In the genomic region with DNA sequence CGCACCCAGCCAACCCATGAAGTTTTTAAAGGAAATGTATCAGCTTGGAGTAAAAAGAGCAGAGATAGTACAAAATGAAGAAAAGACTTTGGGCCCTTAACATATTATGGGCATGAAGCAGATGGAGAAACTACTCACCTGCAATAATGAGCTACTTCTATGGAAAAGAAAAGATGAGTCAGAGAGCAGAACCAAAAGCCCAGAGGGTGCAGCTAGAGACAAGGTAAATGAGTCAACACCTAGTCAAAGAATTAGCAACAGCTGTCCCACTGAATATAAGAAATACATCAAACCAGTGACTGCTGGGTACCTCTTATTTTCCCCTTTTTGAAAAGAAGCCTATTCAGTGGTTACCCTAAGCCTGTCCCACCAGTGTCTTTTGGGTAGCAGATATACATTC, we compare ENCODE assay signal across 21 cellular contexts.
DNase-seq lines count a peak whose midpoint lies in the region; ATAC-seq, FAIRE-seq and TF ChIP-seq lines count a peak whose summit lies in the region.
"Had no signal": no experiment of that assay in that cellular context is flagged by ENCODE, and none has a peak within 500 bp of the region (broad histone marks: within the 10 kb centered on the region; RNA-seq: fewer than 3 reads in every experiment).

No MANE protein-coding gene starts in this region.

- no peak for TF ChIP-seq CTCF in astrocyte (IDR thresholded peaks at IDR 0.05; ENCODE audit: insufficient read depth, low read depth, low read length)

- H3K9ac ChIP-seq in astrocyte (ENCODE audit: low read length) = no peak overlapping the region

- peaks cover 10% of the 10 kb centered on the region for H3K4me1 Mint-ChIP-seq in activated T-cell treated with anti-CD3 and anti-CD28 coated beads, Interleukin-2, amount 50 U/mL, for 24 hours (ENCODE audit: low read depth)
- peaks cover 6% of the 10 kb centered on the region for H3K4me1 Mint-ChIP-seq in astrocyte (ENCODE audit: low read depth, unreplicated experiment)

- H3K9me3 Mint-ChIP-seq in activated T-cell treated with anti-CD3 and anti-CD28 coated beads, Interleukin-2, amount 50 U/mL, for 24 hours = no peaks in the 10 kb centered on the region
- no peaks in the 10 kb centered on the region for H3K9me3 Mint-ChIP-seq in astrocyte (ENCODE audit: unreplicated experiment)
- H3K9me3 Mint-ChIP-seq: activated B cell treated with CpG ODN at 0.5 μM for 24 hours, naive B cell had no signal

- peak overlapping the region; percentile 3 for H3K27ac Mint-ChIP-seq in activated T-cell treated with anti-CD3 and anti-CD28 coated beads, Interleukin-2, amount 50 U/mL, for 24 hours
- no peak overlapping the region for H3K27ac Mint-ChIP-seq in astrocyte (ENCODE audit: unreplicated experiment)
- H3K27ac Mint-ChIP-seq: activated B cell treated with CpG ODN at 0.5 μM for 24 hours had no signal

- H3K27me3 ChIP-seq in astrocyte (ENCODE audit: insufficient read depth, low read length) = no peaks in the 10 kb centered on the region
- H3K27me3 ChIP-seq: ascending aorta had no signal

- H3K4me1 ChIP-seq in astrocyte (ENCODE audit: insufficient read depth, low read length) = peaks cover 11% of the 10 kb centered on the region

- DNase-seq in activated T-cell treated with anti-CD3 and anti-CD28 coated beads, Interleukin-2, amount 50 U/mL, for 24 hours = no peak
- no peak for DNase-seq in activated T-cell treated with anti-CD3 and anti-CD28 coated beads, Interleukin-2, amount 50 U/mL, for 1 hour
- DNase-seq in M059J (ENCODE audit: low read depth) (peak; percentile 85), astrocyte (ENCODE audit: low read depth) (peak; percentile 44), renal cortical epithelial cell (ENCODE audit: low read depth) (peak; percentile 79), Right ventricle myocardium superior (no peak), NCI-H1092 treated with DMSO at 0.1 percent for 48 hours (lab: John Stamatoyannopoulos, UW) (no peak), T-helper 9 cell (no peak)
- DNase-seq: activated B cell treated with CpG ODN at 0.5 μM for 24 hours; activated CD8-positive, alpha-beta memory T cell treated with anti-CD3 and anti-CD28 coated beads, Interleukin-2, amount 50 U/mL, for 4 hours; activated naive CD4-positive, alpha-beta T cell treated with Interleukin-2 at 50 U/mL for 16 hours; effector CD4-positive, alpha-beta T cell; left cardiac atrium; mesenchymal stem cell; naive B cell; NCI-H1436; NCI-H524 treated with DMSO at 0.1 percent for 48 hours; stimulated activated CD4-positive, alpha-beta T cell treated with anti-CD3 and anti-CD28 coated beads, Interleukin-12 subunit alpha, Interleukin-12 subunit beta, amount 100 ng/mL, for 4 hours had no signal

- ATAC-seq in Right ventricle myocardium superior (ENCODE audit: poor library complexity) = no peak
- ATAC-seq: left cardiac atrium had no signal

- H3K79me2 ChIP-seq in astrocyte (ENCODE audit: insufficient read depth, low read length) = peaks cover 23% of the 10 kb centered on the region

- peaks cover 5% of the 10 kb centered on the region for H3K36me3 ChIP-seq in astrocyte (ENCODE audit: insufficient read depth, low read length)
- H3K36me3 ChIP-seq: ascending aorta had no signal

- intact Hi-C loops in Right ventricle myocardium superior (cut with DNase I) = no loop called here

- peaks cover 65% of the 10 kb centered on the region for H4K20me1 ChIP-seq in astrocyte (ENCODE audit: insufficient read depth, low read length)

- peak overlapping the region; percentile 0 for H3K4me2 ChIP-seq in astrocyte (ENCODE audit: low read length)

- no peak overlapping the region for H3K4me3 Mint-ChIP-seq in activated T-cell treated with anti-CD3 and anti-CD28 coated beads, Interleukin-2, amount 50 U/mL, for 24 hours
- H3K4me3 Mint-ChIP-seq in astrocyte (ENCODE audit: unreplicated experiment) = no peak overlapping the region
- H3K4me3 Mint-ChIP-seq: activated B cell treated with CpG ODN at 0.5 μM for 24 hours, naive B cell had no signal

- no peak overlapping the region for H2AFZ ChIP-seq in astrocyte (ENCODE audit: low read depth, low read length)

- no peaks in the 10 kb centered on the region for H3K9me3 ChIP-seq in astrocyte (ENCODE audit: insufficient read depth, low read depth, low read length)
- H3K9me3 ChIP-seq: ascending aorta had no signal

- H3K36me3 Mint-ChIP-seq in activated T-cell treated with anti-CD3 and anti-CD28 coated beads, Interleukin-2, amount 50 U/mL, for 24 hours (ENCODE audit: low read depth) = no peaks in the 10 kb centered on the region
- H3K36me3 Mint-ChIP-seq in astrocyte (ENCODE audit: low read depth, unreplicated experiment) = peaks cover 29% of the 10 kb centered on the region
- H3K36me3 Mint-ChIP-seq: naive B cell had no signal

- no peak for FAIRE-seq in astrocyte (lab: Jason Lieb, UNC)
- FAIRE-seq: G401.6 had no signal

- H3K4me3 ChIP-seq in astrocyte (ENCODE audit: insufficient read depth, low read depth, low read length) = no peak overlapping the region
- H3K4me3 ChIP-seq: ascending aorta had no signal

- H3K27me3 Mint-ChIP-seq in activated T-cell treated with anti-CD3 and anti-CD28 coated beads, Interleukin-2, amount 50 U/mL, for 24 hours = peaks cover 26% of the 10 kb centered on the region
- H3K27me3 Mint-ChIP-seq in astrocyte (ENCODE audit: low read depth, unreplicated experiment) = no peaks in the 10 kb centered on the region

- H3K27ac ChIP-seq in astrocyte (ENCODE audit: low read depth, low read length) = no peak overlapping the region
- H3K27ac ChIP-seq: ascending aorta, C4-2B had no signal

Comparison
In these comparisons a context has a peak if more than half of its experiments do, and no peak if none do; other contexts are left out.
1. DNase-seq: peak in M059J (single experiment), astrocyte (single experiment) and renal cortical epithelial cell (single experiment); none in activated T-cell treated with anti-CD3 and anti-CD28 coated beads, Interleukin-2, amount 50 U/mL, for 24 hours (single experiment), activated T-cell treated with anti-CD3 and anti-CD28 coated beads, Interleukin-2, amount 50 U/mL, for 1 hour (single experiment), Right ventricle myocardium superior (single experiment), NCI-H1092 treated with DMSO at 0.1 percent for 48 hours (single experiment) and T-helper 9 cell (single experiment).